ENCODE assay signal across 8 cellular contexts in genomic region chr22:37636186-37636948, GRCh38. TPM values are rescaled to one million over a fixed set of nuclear protein-coding genes. Genes with fewer than 3 reads are reported as not detected.
DNase-seq lines count a peak whose midpoint lies in the region; ATAC-seq and TF ChIP-seq lines count a peak whose summit lies in the region.

No MANE protein-coding gene starts in this region.

- peak overlapping the region; percentile 32 for H2BK5ac ChIP-seq in mesenchymal stem cell (ENCODE audit: low read depth, low read length, poor library complexity, severe bottlenecking)

- H3K4ac ChIP-seq in mesenchymal stem cell (ENCODE audit: low read depth in 1 of 2, low read length in 2 of 2): peak overlapping the region; percentile 71 to 75

- peaks cover 78% of the 10 kb centered on the region for H3K4me1 Mint-ChIP-seq in activated CD8-positive, alpha-beta T cell treated with anti-CD3 and anti-CD28 coated beads, Interleukin-2, amount 10 ng/mL, durations not matched to agents 7 days and 5 days (ENCODE audit: low read depth)

- no peaks in the 10 kb centered on the region for H3K9me3 Mint-ChIP-seq in activated CD8-positive, alpha-beta T cell treated with anti-CD3 and anti-CD28 coated beads, Interleukin-2, amount 10 ng/mL, durations not matched to agents 7 days and 5 days (ENCODE audit: insufficient read depth)

- H4K91ac ChIP-seq in mesenchymal stem cell (ENCODE audit: low read length): peak overlapping the region; percentile 76

- peaks cover 32% of the 10 kb centered on the region for H3K36me3 Mint-ChIP-seq in activated CD8-positive, alpha-beta T cell treated with anti-CD3 and anti-CD28 coated beads, Interleukin-2, amount 10 ng/mL, durations not matched to agents 7 days and 5 days (ENCODE audit: low read depth)

- H3K27me3 Mint-ChIP-seq in activated CD8-positive, alpha-beta T cell treated with anti-CD3 and anti-CD28 coated beads, Interleukin-2, amount 10 ng/mL, durations not matched to agents 7 days and 5 days (ENCODE audit: low read depth): no peaks in the 10 kb centered on the region

- peak overlapping the region; percentile 85 to 91 (median 88); a peak in 20 of 22 replicates for H3K9ac ChIP-seq in BLaER1 treated with 17β-estradiol and CSF1 and Interleukin-3, amounts not matched to agents 10 nM and 100 nM
- H3K9ac ChIP-seq in mesenchymal stem cell (ENCODE audit: low read length): no peak overlapping the region

- H4K8ac ChIP-seq in mesenchymal stem cell (ENCODE audit: low read length): peak overlapping the region; percentile 81

- no peaks in the 10 kb centered on the region for H3K27me3 ChIP-seq in BLaER1 treated with 17β-estradiol and CSF1 and Interleukin-3, amounts not matched to agents 10 nM and 100 nM
- peaks cover 0 to 5% of the 10 kb centered on the region in 2 experiments for H3K27me3 ChIP-seq in mesenchymal stem cell (ENCODE audit: control insufficient read depth in 1 of 2, insufficient read depth in 1 of 2, low read length in 2 of 2)

- ATAC-seq in activated CD8-positive, alpha-beta T cell treated with anti-CD3 and anti-CD28 coated beads, Interleukin-2, amount 10 ng/mL, durations not matched to agents 7 days and 5 days: peak; percentile 15

- peak overlapping the region in 1 of 2 experiments; percentile 46 for H3K23ac ChIP-seq in mesenchymal stem cell (ENCODE audit: low read length in 2 of 2)

- H3K27ac ChIP-seq in BLaER1 treated with 17β-estradiol and CSF1 and Interleukin-3, amounts not matched to agents 10 nM and 100 nM: peak overlapping the region; percentile 52 to 97 (median 92); a peak in 21 of 22 replicates
- H3K27ac ChIP-seq in mesenchymal stem cell (ENCODE audit: low read length, poor library complexity, severe bottlenecking): peak overlapping the region; percentile 74

- H2AK5ac ChIP-seq in mesenchymal stem cell (ENCODE audit: low read length, severe bottlenecking): peak overlapping the region; percentile 96

- CTCF ChIA-PET in activated CD8-positive, alpha-beta T cell treated with anti-CD3 and anti-CD28 coated beads, Interleukin-2, amount 10 ng/mL, durations not matched to agents 7 days and 5 days (lab: Charles Lee): interaction anchor here (0.7 to 15.5 kb wide), 12 partner anchors 12 to 98 kb away, joined by 3 to 261 read pairs (median 6); partner anchors contain the start of genes GGA1, LGALS1 and PDXP

- POLR2A ChIA-PET in activated CD8-positive, alpha-beta T cell treated with anti-CD3 and anti-CD28 coated beads, Interleukin-2, amount 10 ng/mL, durations not matched to agents 7 days and 5 days (lab: Charles Lee): interaction anchor here (1.0 to 3.5 kb wide), 4 partner anchors 10 to 50 kb away, joined by 4 to 13 read pairs (median 7); partner anchors contain the start of genes GGA1, NOL12 and PDXP

- 39% methylated on average over 6 of the region's 6 CpGs for WGBS in mesenchymal stem cell

- peak overlapping the region; percentile 87 to 99 (median 95) for H3K4me2 ChIP-seq in BLaER1 treated with 17β-estradiol and CSF1 and Interleukin-3, amounts not matched to agents 10 nM and 100 nM
- no peak overlapping the region for H3K4me2 ChIP-seq in mesenchymal stem cell (ENCODE audit: low read length, poor library complexity, severe bottlenecking)

- H3K4me3 ChIP-seq in BLaER1 treated with 17β-estradiol and CSF1 and Interleukin-3, amounts not matched to agents 10 nM and 100 nM: peak overlapping the region in 5 of 10 experiments; percentile 16 to 94 (median 48); a peak in 9 of 20 replicates
- no peak overlapping the region for H3K4me3 ChIP-seq in mesenchymal stem cell (ENCODE audit: insufficient read depth in 1 of 2, low read depth in 1 of 2, low read length in 2 of 2)

- peak overlapping the region; percentile 74 for H2BK120ac ChIP-seq in mesenchymal stem cell (ENCODE audit: low read depth, low read length)

- peak; percentile 78 for DNase-seq in activated CD8-positive, alpha-beta T cell treated with anti-CD3 and anti-CD28 coated beads, Interleukin-2, amount 10 ng/mL, durations not matched to agents 7 days and 5 days
- DNase-seq in mesenchymal stem cell (peak; percentile 91), mucosa of gallbladder (ENCODE audit: low spot score) (no peak), NCI-H2196 (lab: John Stamatoyannopoulos, UW; ENCODE audit: unreplicated experiment) (no peak), DMS79 (lab: John Stamatoyannopoulos, UW) (no peak)
- no peak for DNase-seq in stimulated activated naive CD4-positive, alpha-beta T cell treated with Interleukin-2 at 50 U/mL for 16 hours (lab: John Stamatoyannopoulos, UW)

- peaks cover 3% of the 10 kb centered on the region for H3K79me1 ChIP-seq in mesenchymal stem cell (replicated peaks; ENCODE audit: low read length, poor library complexity, severe bottlenecking)

- H3K36me3 ChIP-seq in BLaER1 treated with 17β-estradiol and CSF1 and Interleukin-3, amounts not matched to agents 10 nM and 100 nM: peaks cover 0 to 19% (median 12%) of the 10 kb centered on the region in 11 experiments; a peak in 15 of 22 replicates
- H3K36me3 ChIP-seq in mesenchymal stem cell (ENCODE audit: control insufficient read depth in 1 of 2, insufficient read depth in 2 of 2, low read depth in 1 of 2, low read length in 2 of 2): peaks cover 10 to 22% of the 10 kb centered on the region in 2 experiments

- no peak overlapping the region for H2AFZ ChIP-seq in mesenchymal stem cell (ENCODE audit: low read depth, low read length)

- peak overlapping the region; percentile 77 for H2BK15ac ChIP-seq in mesenchymal stem cell (ENCODE audit: low read depth, poor library complexity, severe bottlenecking)

- TF ChIP-seq RAD21 in Ishikawa (IDR thresholded peaks at IDR 0.05; ENCODE audit: low read depth): no peak

- H3K9me3 ChIP-seq in BLaER1 treated with 17β-estradiol and CSF1 and Interleukin-3, amounts not matched to agents 10 nM and 100 nM (replicated peaks in 1 of 11): no peaks in the 10 kb centered on the region
- H3K9me3 ChIP-seq in mesenchymal stem cell (ENCODE audit: control insufficient read depth, low read length): no peaks in the 10 kb centered on the region

- TF ChIP-seq EP300 in Ishikawa (IDR thresholded peaks at IDR 0.05; ENCODE audit: borderline replicate concordance): no peak

- no peak overlapping the region for H3K14ac ChIP-seq in mesenchymal stem cell (ENCODE audit: low read length in 2 of 2)

- peak overlapping the region; percentile 71 to 95 for H2BK12ac ChIP-seq in mesenchymal stem cell (ENCODE audit: low read length in 2 of 2)

- peak overlapping the region; percentile 70 to 86 for H3K18ac ChIP-seq in mesenchymal stem cell (ENCODE audit: low read depth in 1 of 2, low read length in 2 of 2)

- peaks cover 0 to 12% (median 10%) of the 10 kb centered on the region in 11 experiments; a peak in 15 of 22 replicates for H4K20me1 ChIP-seq in BLaER1 treated with 17β-estradiol and CSF1 and Interleukin-3, amounts not matched to agents 10 nM and 100 nM

- H3K4me1 ChIP-seq in BLaER1 treated with 17β-estradiol and CSF1 and Interleukin-3, amounts not matched to agents 10 nM and 100 nM: peaks cover 86 to 96% (median 90%) of the 10 kb centered on the region in 10 experiments
- peaks cover 87% of the 10 kb centered on the region for H3K4me1 ChIP-seq in mesenchymal stem cell (ENCODE audit: control insufficient read depth, insufficient read depth, low read depth, low read length)

- H3K4me3 Mint-ChIP-seq in activated CD8-positive, alpha-beta T cell treated with anti-CD3 and anti-CD28 coated beads, Interleukin-2, amount 10 ng/mL, durations not matched to agents 7 days and 5 days: peak overlapping the region; percentile 98

- H3K27ac Mint-ChIP-seq in activated CD8-positive, alpha-beta T cell treated with anti-CD3 and anti-CD28 coated beads, Interleukin-2, amount 10 ng/mL, durations not matched to agents 7 days and 5 days: peak overlapping the region; percentile 97

RNA-seq across cellular contexts. Expression of gene SH3BP1, which starts 3.1 kb away (rescaled TPM):
- total RNA-seq in activated CD8-positive, alpha-beta T cell treated with anti-CD3 and anti-CD28 coated beads, Interleukin-2, amount 10 ng/mL, durations not matched to agents 7 days and 5 days: 100 to 1,000 TPM; 216 to 218 TPM
- polyA plus RNA-seq in mesenchymal stem cell (2013, experiment 1 of 2): 15.4 TPM
- polyA plus RNA-seq in mesenchymal stem cell (2013, experiment 2 of 2): 15.0 TPM
- total RNA-seq in mucosa of gallbladder: 13.6 TPM

RNA-seq across cellular contexts. Expression of gene PDXP, which starts 22.2 kb away (rescaled TPM):
- 10 to 100 TPM; 31.5 to 33.5 TPM for total RNA-seq in activated CD8-positive, alpha-beta T cell treated with anti-CD3 and anti-CD28 coated beads, Interleukin-2, amount 10 ng/mL, durations not matched to agents 7 days and 5 days
- polyA plus RNA-seq in mesenchymal stem cell (2013, experiment 1 of 2): 7.5 TPM
- polyA plus RNA-seq in mesenchymal stem cell (2013, experiment 2 of 2): 6.7 TPM
- 12.1 TPM for total RNA-seq in mucosa of gallbladder

RNA-seq across cellular contexts. Expression of gene GGA1, which starts 27.7 kb away (rescaled TPM):
- 10 to 100 TPM; 66.3 to 69.5 TPM for total RNA-seq in activated CD8-positive, alpha-beta T cell treated with anti-CD3 and anti-CD28 coated beads, Interleukin-2, amount 10 ng/mL, durations not matched to agents 7 days and 5 days
- 25.3 TPM for polyA plus RNA-seq in mesenchymal stem cell (2013, experiment 1 of 2)
- 23.1 TPM for polyA plus RNA-seq in mesenchymal stem cell (2013, experiment 2 of 2)
- 81.5 TPM for total RNA-seq in mucosa of gallbladder

RNA-seq across cellular contexts. Expression of gene LGALS1, which starts 39.1 kb away (rescaled TPM):
- 1,000 to 10,000 TPM; 1,444 to 1,502 TPM for total RNA-seq in activated CD8-positive, alpha-beta T cell treated with anti-CD3 and anti-CD28 coated beads, Interleukin-2, amount 10 ng/mL, durations not matched to agents 7 days and 5 days
- 4,707 TPM for polyA plus RNA-seq in mesenchymal stem cell (2013, experiment 1 of 2)
- 4,802 TPM for polyA plus RNA-seq in mesenchymal stem cell (2013, experiment 2 of 2)
- total RNA-seq in mucosa of gallbladder: 587 TPM

RNA-seq across cellular contexts. Expression of gene NOL12, which starts 49.8 kb away (rescaled TPM):
- total RNA-seq in activated CD8-positive, alpha-beta T cell treated with anti-CD3 and anti-CD28 coated beads, Interleukin-2, amount 10 ng/mL, durations not matched to agents 7 days and 5 days: 10 to 100 TPM; 42.6 to 45.3 TPM
- polyA plus RNA-seq in mesenchymal stem cell (2013, experiment 1 of 2): 14.9 TPM
- 13.9 TPM for polyA plus RNA-seq in mesenchymal stem cell (2013, experiment 2 of 2)
- 27.1 TPM for total RNA-seq in mucosa of gallbladder

Comparison
In these comparisons a context has a peak if more than half of its experiments do, and no peak if none do; other contexts are left out.
1. DNase-seq: peak in activated CD8-positive, alpha-beta T cell treated with anti-CD3 and anti-CD28 coated beads, Interleukin-2, amount 10 ng/mL, durations not matched to agents 7 days and 5 days (single experiment) and mesenchymal stem cell (single experiment); none in mucosa of gallbladder (single experiment), NCI-H2196 (single experiment), stimulated activated naive CD4-positive, alpha-beta T cell treated with Interleukin-2 at 50 U/mL for 16 hours (single experiment) and DMS79 (single experiment).
2. RNA of gene SH3BP1, which starts 3.1 kb away (total RNA-seq): 216 to 218 TPM in activated CD8-positive, alpha-beta T cell treated with anti-CD3 and anti-CD28 coated beads, Interleukin-2, amount 10 ng/mL, durations not matched to agents 7 days and 5 days; 13.6 TPM in mucosa of gallbladder (single experiment); every median in the first group is over 10 times any median in the second.